ENCODE assay signal across 13 cellular contexts in genomic region chr5:131242728-131243255, GRCh38. TPM values are rescaled to one million over a fixed set of nuclear protein-coding genes. Genes with fewer than 3 reads are reported as not detected.
A peak's percentile ranks its signal among the peaks of the same experiment; 100 is the strongest.
DNase-seq lines count a peak whose midpoint lies in the region; ATAC-seq, FAIRE-seq and TF ChIP-seq lines count a peak whose summit lies in the region.
"Had no signal": no experiment of that assay in that cellular context is flagged by ENCODE, and none has a peak within 500 bp of the region (broad histone marks: within the 10 kb centered on the region; RNA-seq: fewer than 3 reads in every experiment).

No MANE protein-coding gene starts in this region.

- H3K4me1 ChIP-seq in naive thymus-derived CD4-positive, alpha-beta T cell (ENCODE audit: control insufficient read depth in 2 of 2, insufficient read depth in 2 of 2, low read length in 2 of 2) = no peaks in the 10 kb centered on the region
- H3K4me1 ChIP-seq in stomach = no peaks in the 10 kb centered on the region
- H3K4me1 ChIP-seq: prostate gland had no signal

- no peak overlapping the region for H3K4me3 Mint-ChIP-seq in naive thymus-derived CD4-positive, alpha-beta T cell
- H3K4me3 Mint-ChIP-seq in glutamatergic neuron (ENCODE audit: unreplicated experiment) = no peak overlapping the region
- H3K4me3 Mint-ChIP-seq: immature natural killer cell had no signal

- H3K36me3 Mint-ChIP-seq in naive thymus-derived CD4-positive, alpha-beta T cell = peaks cover 0 to 21% (median 0%) of the 10 kb centered on the region in 5 donors
- no peaks in the 10 kb centered on the region for H3K36me3 Mint-ChIP-seq in glutamatergic neuron (ENCODE audit: unreplicated experiment)
- H3K36me3 Mint-ChIP-seq: immature natural killer cell had no signal

- peak overlapping the region in 1 of 9 donors; percentile 36 for H3K27ac Mint-ChIP-seq in naive thymus-derived CD4-positive, alpha-beta T cell
- H3K27ac Mint-ChIP-seq in glutamatergic neuron (ENCODE audit: unreplicated experiment) = no peak overlapping the region
- H3K27ac Mint-ChIP-seq: immature natural killer cell had no signal

- TF ChIP-seq POLR2A in stomach (IDR thresholded peaks at IDR 0.05) = no peak

- intact Hi-C loops in naive thymus-derived CD4-positive, alpha-beta T cell (cut with micrococcal nuclease) = no loop called here
- intact Hi-C loops in stomach (cut with DNase I; ENCODE audit: low total_unique reads) = no loop called here

- H3K36me3 ChIP-seq in bronchial epithelial cell (ENCODE audit: control insufficient read depth, insufficient read depth, low read length) (no peaks in the 10 kb centered on the region), stomach (no peaks in the 10 kb centered on the region)
- H3K36me3 ChIP-seq in naive thymus-derived CD4-positive, alpha-beta T cell (ENCODE audit: control insufficient read depth in 2 of 3, insufficient read depth in 3 of 3, low read length in 3 of 3) = no peaks in the 10 kb centered on the region
- H3K36me3 ChIP-seq: cardiac muscle cell, prostate gland had no signal

- no peaks in the 10 kb centered on the region for H3K27me3 Mint-ChIP-seq in naive thymus-derived CD4-positive, alpha-beta T cell
- no peaks in the 10 kb centered on the region for H3K27me3 Mint-ChIP-seq in glutamatergic neuron (ENCODE audit: unreplicated experiment)

- no peaks in the 10 kb centered on the region for H3K27me3 ChIP-seq in bronchial epithelial cell (ENCODE audit: control insufficient read depth, insufficient read depth, low read length)
- no peaks in the 10 kb centered on the region for H3K27me3 ChIP-seq in naive thymus-derived CD4-positive, alpha-beta T cell (ENCODE audit: control insufficient read depth in 2 of 2, insufficient read depth in 2 of 2, low read length in 2 of 2)
- no peaks in the 10 kb centered on the region for H3K27me3 ChIP-seq in stomach
- H3K27me3 ChIP-seq: cardiac muscle cell had no signal

- no peak for FAIRE-seq in bronchial epithelial cell (lab: Jason Lieb, UNC)

- peaks cover 0 to 28% (median 4%) of the 10 kb centered on the region in 11 donors for H3K9me3 Mint-ChIP-seq in naive thymus-derived CD4-positive, alpha-beta T cell
- H3K9me3 Mint-ChIP-seq in glutamatergic neuron (ENCODE audit: unreplicated experiment) = no peaks in the 10 kb centered on the region
- H3K9me3 Mint-ChIP-seq: immature natural killer cell had no signal

- peaks cover 0 to 8% (median 0%) of the 10 kb centered on the region in 7 donors for H3K4me1 Mint-ChIP-seq in naive thymus-derived CD4-positive, alpha-beta T cell
- H3K4me1 Mint-ChIP-seq in glutamatergic neuron (ENCODE audit: low read depth, unreplicated experiment) = no peaks in the 10 kb centered on the region
- H3K4me1 Mint-ChIP-seq: immature natural killer cell had no signal

- H3K27ac ChIP-seq in naive thymus-derived CD4-positive, alpha-beta T cell (ENCODE audit: low read depth, low read length) = no peak overlapping the region
- H3K27ac ChIP-seq in stomach = no peak overlapping the region
- H3K27ac ChIP-seq: cardiac muscle cell, prostate gland had no signal

- no peak overlapping the region for H3K4me3 ChIP-seq in bronchial epithelial cell (ENCODE audit: low read depth, low read length)
- H3K4me3 ChIP-seq in naive thymus-derived CD4-positive, alpha-beta T cell (ENCODE audit: low read length) = no peak overlapping the region
- H3K4me3 ChIP-seq in stomach = no peak overlapping the region
- H3K4me3 ChIP-seq: cardiac muscle cell, prostate gland had no signal

- CTCF ChIA-PET in naive thymus-derived CD4-positive, alpha-beta T cell (lab: Charles Lee) = no interaction called here

- POLR2A ChIA-PET in naive thymus-derived CD4-positive, alpha-beta T cell (lab: Charles Lee) = no interaction called here

- peak; percentile 41 for ATAC-seq in naive thymus-derived CD4-positive, alpha-beta T cell

- DNase-seq in GM03348 (ENCODE audit: low spot score) = peak; percentile 65
- DNase-seq in HT1080 (ENCODE audit: low read depth) = peak; percentile 94
- peak; percentile 91 for DNase-seq in bronchial epithelial cell (ENCODE audit: low read depth)
- no peak for DNase-seq in naive thymus-derived CD4-positive, alpha-beta T cell
- DNase-seq in stomach = no peak
- no peak for DNase-seq in glutamatergic neuron
- DNase-seq in effector CD8-positive, alpha-beta T cell (lab: John Stamatoyannopoulos, UW) = no peak
- DNase-seq in putamen (ENCODE audit: low spot score) = no peak
- DNase-seq: immature natural killer cell, NCI-H146, RPMI8226 had no signal

- no peak for TF ChIP-seq EP300 in stomach (IDR thresholded peaks at IDR 0.05)

- no peaks in the 10 kb centered on the region for H3K9me3 ChIP-seq in naive thymus-derived CD4-positive, alpha-beta T cell (ENCODE audit: control insufficient read depth in 2 of 3, low read length in 3 of 3)
- H3K9me3 ChIP-seq in stomach = peaks cover 5 to 20% (median 15%) of the 10 kb centered on the region in 4 donors
- H3K9me3 ChIP-seq: prostate gland had no signal

- TF ChIP-seq CTCF in bronchial epithelial cell (IDR thresholded peaks at IDR 0.05; ENCODE audit: insufficient read depth, low read length, severe bottlenecking) = no peak
- no peak for TF ChIP-seq CTCF in stomach (IDR thresholded peaks at IDR 0.05)
- no peak for TF ChIP-seq CTCF in glutamatergic neuron (IDR thresholded peaks at IDR 0.05; ENCODE audit: partially characterized antibody, unreplicated experiment)

RNA-seq across cellular contexts. Expression of gene CDC42SE2, which starts 21.1 kb away (rescaled TPM):
- total RNA-seq in HT1080 (2014; rRNA removed; shearing (Covaris generic)) = 17.2 and 19.5 TPM in 2 replicates
- polyA plus RNA-seq in HT1080 (2015; cell fraction: cytosol; rRNA removed) = 16.0 and 19.9 TPM in 2 replicates
- polyA plus RNA-seq in HT1080 (2015; cell fraction: nucleus; rRNA removed) = 9.5 and 11.7 TPM in 2 replicates
- total RNA-seq in bronchial epithelial cell = 51.6 and 73.2 TPM in 2 replicates
- total RNA-seq in naive thymus-derived CD4-positive, alpha-beta T cell = 100 to 1,000 TPM; 143 to 265 (median 215) TPM
- 100 to 1,000 TPM; 348 to 482 TPM for polyA plus RNA-seq in naive thymus-derived CD4-positive, alpha-beta T cell
- 10 to 100 TPM; 11.0 to 87.9 (median 23.7) TPM for total RNA-seq in stomach
- 10 to 100 TPM; 13.3 to 35.0 (median 17.6) TPM for polyA plus RNA-seq in stomach
- 15.5 TPM for total RNA-seq in glutamatergic neuron (ENCODE audit: unreplicated experiment)

Comparison
In these comparisons a context has a peak if more than half of its experiments do, and no peak if none do; other contexts are left out.
1. DNase-seq: peak in GM03348 (single experiment), HT1080 (single experiment) and bronchial epithelial cell (single experiment); none in naive thymus-derived CD4-positive, alpha-beta T cell (0 of 9), stomach (single experiment), glutamatergic neuron (single experiment), effector CD8-positive, alpha-beta T cell (single experiment) and putamen (single experiment).